13 cellular contexts compared by ENCODE assay signal in genomic region chr12:51049525-51049924, GRCh38. TPM values are rescaled to one million over a fixed set of nuclear protein-coding genes. Genes with fewer than 3 reads are reported as not detected.
DNase-seq lines count a peak whose midpoint lies in the region; ATAC-seq and TF ChIP-seq lines count a peak whose summit lies in the region.
"Had no signal": no experiment of that assay in that cellular context is flagged by ENCODE, and none has a peak within 500 bp of the region (broad histone marks: within the 10 kb centered on the region; RNA-seq: fewer than 3 reads in every experiment).

No MANE protein-coding gene starts in this region.

- peak overlapping the region; percentile 92 for H3K4me3 ChIP-seq in fibroblast of the aortic adventitia (ENCODE audit: low read depth, low read length)
- H3K4me3 ChIP-seq in skeletal muscle tissue (ENCODE audit: low read length in 3 of 3): peak overlapping the region; percentile 0 to 98 (median 94)

- CTCF ChIA-PET in activated CD8-positive, alpha-beta memory T cell treated with anti-CD3 and anti-CD28 coated beads, Interleukin-2, amount 10 ng/mL, durations not matched to agents 7 days and 5 days (lab: Charles Lee): interaction anchor here (1.1 to 1.5 kb wide), 5 partner anchors 8 to 292 kb away, joined by 3 to 10 read pairs (median 5); partner anchors contain the start of gene SLC11A2

- peaks cover 7 to 28% (median 22%) of the 10 kb centered on the region in 3 donors for H3K36me3 ChIP-seq in skeletal muscle tissue (ENCODE audit: control insufficient read depth in 3 of 3, insufficient read depth in 3 of 3, low read length in 3 of 3)

- no peaks in the 10 kb centered on the region for H3K9me3 Mint-ChIP-seq in activated CD8-positive, alpha-beta memory T cell treated with anti-CD3 and anti-CD28 coated beads, Interleukin-2, amount 10 ng/mL, durations not matched to agents 7 days and 5 days (ENCODE audit: low read depth)

- no peak for DNase-seq in activated CD8-positive, alpha-beta memory T cell treated with anti-CD3 and anti-CD28 coated beads, Interleukin-2, amount 10 ng/mL, durations not matched to agents 7 days and 5 days
- no peak for DNase-seq in activated CD8-positive, alpha-beta memory T cell treated with anti-CD3 and anti-CD28 coated beads, Interleukin-2, amount 50 U/mL, for 48 hours
- DNase-seq in T-helper 17 cell (no peak), fibroblast of the aortic adventitia (ENCODE audit: low read depth) (no peak), COR-L47 (lab: John Stamatoyannopoulos, UW) (no peak)
- DNase-seq: activated CD8-positive, alpha-beta memory T cell treated with anti-CD3 and anti-CD28 coated beads for 24 hours; AML-193; NCI-H526; posterior cingulate gyrus had no signal

- TF ChIP-seq CTCF in fibroblast of the aortic adventitia (IDR thresholded peaks at IDR 0.05; ENCODE audit: insufficient read depth, low read length): no peak

- peaks cover 36% of the 10 kb centered on the region for H3K36me3 Mint-ChIP-seq in activated CD8-positive, alpha-beta memory T cell treated with anti-CD3 and anti-CD28 coated beads, Interleukin-2, amount 10 ng/mL, durations not matched to agents 7 days and 5 days
- H3K36me3 Mint-ChIP-seq in T-helper 17 cell (ENCODE audit: low read depth): peaks cover 4% of the 10 kb centered on the region

- no peaks in the 10 kb centered on the region for H3K9me3 ChIP-seq in T-helper 17 cell (ENCODE audit: control insufficient read depth, low read length, poor library complexity, severe bottlenecking)
- H3K9me3 ChIP-seq in skeletal muscle tissue (ENCODE audit: control insufficient read depth in 3 of 3, low read length in 3 of 3): no peaks in the 10 kb centered on the region

- no peak overlapping the region for H3K27ac ChIP-seq in skeletal muscle tissue (ENCODE audit: low read depth, low read length)
- H3K27ac ChIP-seq: epithelial cell of prostate had no signal

- peaks cover 32% of the 10 kb centered on the region for H3K4me1 Mint-ChIP-seq in activated CD8-positive, alpha-beta memory T cell treated with anti-CD3 and anti-CD28 coated beads, Interleukin-2, amount 10 ng/mL, durations not matched to agents 7 days and 5 days
- H3K4me1 Mint-ChIP-seq in T-helper 17 cell: peaks cover 23% of the 10 kb centered on the region

- ATAC-seq in activated CD8-positive, alpha-beta memory T cell treated with anti-CD3 and anti-CD28 coated beads, Interleukin-2, amount 10 ng/mL, durations not matched to agents 7 days and 5 days: no peak
- ATAC-seq in T-helper 17 cell: no peak
- ATAC-seq in HG02571 (IDR thresholded peaks at IDR 0.05; ENCODE audit: unreplicated experiment): no peak
- ATAC-seq in esophagus mucosa: no peak

- H3K9ac ChIP-seq in skeletal muscle tissue (ENCODE audit: low read depth in 1 of 3, low read length in 3 of 3): peak overlapping the region; percentile 14 to 92 (median 89)

- H3K27ac Mint-ChIP-seq in activated CD8-positive, alpha-beta memory T cell treated with anti-CD3 and anti-CD28 coated beads, Interleukin-2, amount 10 ng/mL, durations not matched to agents 7 days and 5 days: peak overlapping the region; percentile 94
- H3K27ac Mint-ChIP-seq in T-helper 17 cell: peak overlapping the region; percentile 95

- H3K27me3 ChIP-seq in skeletal muscle tissue (ENCODE audit: control insufficient read depth in 3 of 3, insufficient read depth in 3 of 3, low read length in 3 of 3): no peaks in the 10 kb centered on the region

- no peaks in the 10 kb centered on the region for H3K27me3 Mint-ChIP-seq in activated CD8-positive, alpha-beta memory T cell treated with anti-CD3 and anti-CD28 coated beads, Interleukin-2, amount 10 ng/mL, durations not matched to agents 7 days and 5 days
- no peaks in the 10 kb centered on the region for H3K27me3 Mint-ChIP-seq in T-helper 17 cell

- peaks cover 6 to 25% (median 15%) of the 10 kb centered on the region in 3 donors for H3K4me1 ChIP-seq in skeletal muscle tissue (ENCODE audit: control insufficient read depth in 3 of 3, insufficient read depth in 3 of 3, low read length in 3 of 3)

- peak overlapping the region; percentile 98 for H3K4me3 Mint-ChIP-seq in activated CD8-positive, alpha-beta memory T cell treated with anti-CD3 and anti-CD28 coated beads, Interleukin-2, amount 10 ng/mL, durations not matched to agents 7 days and 5 days
- H3K4me3 Mint-ChIP-seq in T-helper 17 cell: peak overlapping the region; percentile 99

RNA-seq across cellular contexts. Expression of gene LETMD1, which starts 1.4 kb away (rescaled TPM):
- total RNA-seq in activated CD8-positive, alpha-beta memory T cell treated with anti-CD3 and anti-CD28 coated beads, Interleukin-2, amount 10 ng/mL, durations not matched to agents 7 days and 5 days: 10 to 100 TPM; 76.7 to 80.8 TPM
- total RNA-seq in T-helper 17 cell: 10 to 100 TPM; 56.2 to 56.6 TPM
- total RNA-seq in fibroblast of the aortic adventitia (ENCODE audit: low replicate concordance): 30.5 and 40.6 TPM in 2 replicates
- total RNA-seq in skeletal muscle tissue: 40.2 TPM
- 32.8 TPM for total RNA-seq in esophagus mucosa

RNA-seq across cellular contexts. Expression of gene SLC11A2, which starts 23.3 kb away (rescaled TPM):
- total RNA-seq in activated CD8-positive, alpha-beta memory T cell treated with anti-CD3 and anti-CD28 coated beads, Interleukin-2, amount 10 ng/mL, durations not matched to agents 7 days and 5 days: 10 to 100 TPM; 38.2 to 42.3 TPM
- total RNA-seq in T-helper 17 cell (10 to 100 TPM; 47.6 to 51.5 TPM), fibroblast of the aortic adventitia (ENCODE audit: low replicate concordance) (50.7 and 53.7 TPM in 2 replicates), skeletal muscle tissue (39.1 TPM), esophagus mucosa (31.6 TPM)

RNA-seq across cellular contexts. Expression of gene CSRNP2, which starts 33.9 kb away (rescaled TPM):
- 10 to 100 TPM; 17.7 to 20.4 TPM for total RNA-seq in activated CD8-positive, alpha-beta memory T cell treated with anti-CD3 and anti-CD28 coated beads, Interleukin-2, amount 10 ng/mL, durations not matched to agents 7 days and 5 days
- total RNA-seq in T-helper 17 cell (10 to 100 TPM; 19.2 to 19.9 TPM), fibroblast of the aortic adventitia (ENCODE audit: low replicate concordance) (19.1 and 42.4 TPM in 2 replicates), skeletal muscle tissue (11.5 TPM), esophagus mucosa (12.2 TPM)
